Comparison of ENCODE assay signal across 8 cellular contexts in the genomic region with DNA sequence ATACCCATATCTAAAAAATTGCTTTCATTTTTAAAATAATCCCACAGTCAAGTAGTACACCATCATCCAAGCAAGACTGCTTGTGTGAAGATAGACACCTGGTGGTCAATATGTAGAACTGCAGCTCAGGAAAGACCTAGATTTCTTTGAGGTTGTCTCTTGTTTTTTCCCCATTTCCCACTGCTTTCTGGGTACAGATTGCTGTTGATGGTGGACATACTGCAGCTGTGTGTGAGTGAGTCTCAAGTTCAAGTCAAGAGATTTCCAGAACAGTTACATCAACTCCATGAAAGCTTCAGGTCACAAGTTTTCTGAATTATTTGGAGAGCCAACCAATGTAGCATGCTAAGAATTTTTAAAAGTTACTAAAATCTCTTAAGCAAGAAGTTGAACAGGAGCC.
A peak's percentile ranks its signal among the peaks of the same experiment; 100 is the strongest.
DNase-seq lines count a peak whose midpoint lies in the region; ATAC-seq and TF ChIP-seq lines count a peak whose summit lies in the region.

No MANE protein-coding gene starts in this region.

- H2AFZ ChIP-seq in OCI-LY1 (ENCODE audit: low read length): no peak overlapping the region

- no peaks in the 10 kb centered on the region for H3K79me2 ChIP-seq in OCI-LY1 (ENCODE audit: insufficient read depth, low read length)

- H3K4me3 Mint-ChIP-seq in activated CD4-positive, alpha-beta memory T cell treated with anti-CD3 and anti-CD28 coated beads for 36 hours: no peak overlapping the region

- H3K27ac ChIP-seq in OCI-LY1 (ENCODE audit: low read depth, low read length, poor library complexity, severe bottlenecking) (no peak overlapping the region), liver (ENCODE audit: low read depth in 1 of 2, low read length in 2 of 2) (no peak overlapping the region)

- H3K9me3 ChIP-seq in OCI-LY1 (ENCODE audit: low read length) (no peaks in the 10 kb centered on the region), liver (ENCODE audit: control insufficient read depth in 4 of 4, low read length in 3 of 4) (no peaks in the 10 kb centered on the region)

- peak; percentile 43 for DNase-seq in CMK (ENCODE audit: low read depth)
- peak; percentile 19 for DNase-seq in cerebellum (ENCODE audit: low spot score)
- DNase-seq in activated CD4-positive, alpha-beta memory T cell treated with anti-CD3 and anti-CD28 coated beads for 36 hours: no peak
- no peak for DNase-seq in activated gamma-delta T cell (lab: John Stamatoyannopoulos, UW)

- H4K20me1 ChIP-seq in OCI-LY1 (ENCODE audit: insufficient read depth, low read length): no peaks in the 10 kb centered on the region

- TF ChIP-seq RAD21 in liver (IDR thresholded peaks at IDR 0.05): peak; percentile 98 to 99

- CTCF ChIA-PET in activated CD4-positive, alpha-beta memory T cell treated with anti-CD3 and anti-CD28 coated beads for 36 hours (lab: Charles Lee): interaction anchor here (0.6 to 3.3 kb wide), 19 partner anchors 9 to 626 kb away, joined by 3 to 59 read pairs (median 3); no protein-coding TSS in a partner anchor

- TF ChIP-seq CTCF in OCI-LY1 (IDR thresholded peaks at IDR 0.05; ENCODE audit: low read length) (peak; percentile 88), liver (IDR thresholded peaks at IDR 0.05; ENCODE audit: low read depth, low read length, missing input control) (peak; percentile 93)

- POLR2A ChIA-PET in activated CD4-positive, alpha-beta memory T cell treated with anti-CD3 and anti-CD28 coated beads for 36 hours (lab: Charles Lee): interaction anchor here (0.5 kb wide), 1 partner anchor 202 kb away, joined by 3 read pairs; no protein-coding TSS in a partner anchor

- no peaks in the 10 kb centered on the region for H3F3A ChIP-seq in OCI-LY1 (ENCODE audit: insufficient read depth, low read length)

- H3K27me3 ChIP-seq in OCI-LY1 (ENCODE audit: insufficient read depth, low read length): 0 out of 2 replicates have a peak, but pooled peaks cover 3% of the 10 kb centered on the region
- H3K27me3 ChIP-seq in liver (ENCODE audit: control insufficient read depth in 4 of 4, insufficient read depth in 4 of 4, low read length in 3 of 4): no peaks in the 10 kb centered on the region

- intact Hi-C loops in activated CD4-positive, alpha-beta memory T cell treated with anti-CD3 and anti-CD28 coated beads for 36 hours (cut with micrococcal nuclease): loop anchor here (1.0 to 10.0 kb wide), 6 partner anchors 141 to 625 kb away; no protein-coding TSS in a partner anchor

- no peak overlapping the region for H3K4me3 ChIP-seq in OCI-LY1 (ENCODE audit: low read depth, low read length, poor library complexity, severe bottlenecking)
- no peak overlapping the region for H3K4me3 ChIP-seq in liver (ENCODE audit: low read depth in 1 of 3, low read length in 3 of 3)

- peaks cover 30% of the 10 kb centered on the region for H3K4me1 Mint-ChIP-seq in activated CD4-positive, alpha-beta memory T cell treated with anti-CD3 and anti-CD28 coated beads for 36 hours (ENCODE audit: low read depth)

- no peaks in the 10 kb centered on the region for H3K36me3 Mint-ChIP-seq in activated CD4-positive, alpha-beta memory T cell treated with anti-CD3 and anti-CD28 coated beads for 36 hours

- H3K9me2 ChIP-seq in OCI-LY1 (ENCODE audit: low read depth, low read length): no peaks in the 10 kb centered on the region

- H3K4me2 ChIP-seq in OCI-LY1 (ENCODE audit: low read length): no peak overlapping the region

- ATAC-seq in GM19372 (IDR thresholded peaks at IDR 0.05; ENCODE audit: low read depth, unreplicated experiment): peak; percentile 60
- peak; percentile 61 for ATAC-seq in HG03571 (IDR thresholded peaks at IDR 0.05; ENCODE audit: unreplicated experiment)

- H3K36me3 ChIP-seq in OCI-LY1 (ENCODE audit: insufficient read depth, low read length) (no peaks in the 10 kb centered on the region), liver (ENCODE audit: control insufficient read depth in 4 of 4, insufficient read depth in 3 of 4, low read depth in 1 of 4, low read length in 3 of 4) (no peaks in the 10 kb centered on the region)

- H3K27me3 Mint-ChIP-seq in activated CD4-positive, alpha-beta memory T cell treated with anti-CD3 and anti-CD28 coated beads for 36 hours: peaks cover 6% of the 10 kb centered on the region

- H3K9me3 Mint-ChIP-seq in activated CD4-positive, alpha-beta memory T cell treated with anti-CD3 and anti-CD28 coated beads for 36 hours: no peaks in the 10 kb centered on the region

- H3K27ac Mint-ChIP-seq in activated CD4-positive, alpha-beta memory T cell treated with anti-CD3 and anti-CD28 coated beads for 36 hours: no peak overlapping the region

- H3K4me1 ChIP-seq in OCI-LY1 (ENCODE audit: insufficient read depth, low read length, severe bottlenecking) (no peaks in the 10 kb centered on the region), liver (ENCODE audit: control insufficient read depth in 4 of 4, insufficient read depth in 4 of 4, low read length in 3 of 4) (no peaks in the 10 kb centered on the region)

- H3K9ac ChIP-seq in OCI-LY1 (ENCODE audit: low read length) (no peak overlapping the region), liver (ENCODE audit: low read depth in 1 of 2, low read length in 2 of 2) (no peak overlapping the region)

TF ChIP-seq in liver, 16 proteins besides CTCF, POLR2A, EP300 and RAD21:
- no peak for TF ChIP-seq YY1 (IDR thresholded peaks at IDR 0.05)
- TF ChIP-seq GABPA (IDR thresholded peaks at IDR 0.05 in 1 of 2, conservative IDR thresholded peaks at IDR 0.05 in 1 of 2): no peak

Comparison
In these comparisons a context has a peak if more than half of its experiments do, and no peak if none do; other contexts are left out.
1. DNase-seq: peak in CMK (single experiment) and cerebellum (single experiment); none in activated CD4-positive, alpha-beta memory T cell treated with anti-CD3 and anti-CD28 coated beads for 36 hours (single experiment) and activated gamma-delta T cell (single experiment).